Comparison of ENCODE assay signal across 3 cellular contexts in genomic region chr10:118900617-118901016, GRCh38.
TF ChIP-seq lines count a peak whose summit lies in the region.

No MANE protein-coding gene starts in this region.

TF ChIP-seq in HEK293, 187 proteins besides CTCF, POLR2A, EP300 and RAD21 (continued from another document):
- TF ChIP-seq, protein P1, sequence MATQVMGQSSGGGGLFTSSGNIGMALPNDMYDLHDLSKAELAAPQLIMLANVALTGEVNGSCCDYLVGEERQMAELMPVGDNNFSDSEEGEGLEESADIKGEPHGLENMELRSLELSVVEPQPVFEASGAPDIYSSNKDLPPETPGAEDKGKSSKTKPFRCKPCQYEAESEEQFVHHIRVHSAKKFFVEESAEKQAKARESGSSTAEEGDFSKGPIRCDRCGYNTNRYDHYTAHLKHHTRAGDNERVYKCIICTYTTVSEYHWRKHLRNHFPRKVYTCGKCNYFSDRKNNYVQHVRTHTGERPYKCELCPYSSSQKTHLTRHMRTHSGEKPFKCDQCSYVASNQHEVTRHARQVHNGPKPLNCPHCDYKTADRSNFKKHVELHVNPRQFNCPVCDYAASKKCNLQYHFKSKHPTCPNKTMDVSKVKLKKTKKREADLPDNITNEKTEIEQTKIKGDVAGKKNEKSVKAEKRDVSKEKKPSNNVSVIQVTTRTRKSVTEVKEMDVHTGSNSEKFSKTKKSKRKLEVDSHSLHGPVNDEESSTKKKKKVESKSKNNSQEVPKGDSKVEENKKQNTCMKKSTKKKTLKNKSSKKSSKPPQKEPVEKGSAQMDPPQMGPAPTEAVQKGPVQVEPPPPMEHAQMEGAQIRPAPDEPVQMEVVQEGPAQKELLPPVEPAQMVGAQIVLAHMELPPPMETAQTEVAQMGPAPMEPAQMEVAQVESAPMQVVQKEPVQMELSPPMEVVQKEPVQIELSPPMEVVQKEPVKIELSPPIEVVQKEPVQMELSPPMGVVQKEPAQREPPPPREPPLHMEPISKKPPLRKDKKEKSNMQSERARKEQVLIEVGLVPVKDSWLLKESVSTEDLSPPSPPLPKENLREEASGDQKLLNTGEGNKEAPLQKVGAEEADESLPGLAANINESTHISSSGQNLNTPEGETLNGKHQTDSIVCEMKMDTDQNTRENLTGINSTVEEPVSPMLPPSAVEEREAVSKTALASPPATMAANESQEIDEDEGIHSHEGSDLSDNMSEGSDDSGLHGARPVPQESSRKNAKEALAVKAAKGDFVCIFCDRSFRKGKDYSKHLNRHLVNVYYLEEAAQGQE (tag by site-specific recombination; IDR thresholded peaks at IDR 0.05), result peak; percentile 68

TF ChIP-seq in H1, 55 proteins besides CTCF, POLR2A, EP300 and RAD21 (continued from another document):
- no peak for TF ChIP-seq SIX5 (IDR thresholded peaks at IDR 0.05; ENCODE audit: low read depth, low read length)
- no peak for TF ChIP-seq KDM5A (IDR thresholded peaks at IDR 0.05; ENCODE audit: low read length)
- TF ChIP-seq, protein P2, sequence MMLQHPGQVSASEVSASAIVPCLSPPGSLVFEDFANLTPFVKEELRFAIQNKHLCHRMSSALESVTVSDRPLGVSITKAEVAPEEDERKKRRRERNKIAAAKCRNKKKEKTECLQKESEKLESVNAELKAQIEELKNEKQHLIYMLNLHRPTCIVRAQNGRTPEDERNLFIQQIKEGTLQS (IDR thresholded peaks at IDR 0.05; ENCODE audit: insufficient read depth, low read depth, low read length), result no peak
- no peak for TF ChIP-seq NANOG (IDR thresholded peaks at IDR 0.05; ENCODE audit: insufficient read depth, low read depth, low read length, poor library complexity, severe bottlenecking)
- TF ChIP-seq, protein P3, sequence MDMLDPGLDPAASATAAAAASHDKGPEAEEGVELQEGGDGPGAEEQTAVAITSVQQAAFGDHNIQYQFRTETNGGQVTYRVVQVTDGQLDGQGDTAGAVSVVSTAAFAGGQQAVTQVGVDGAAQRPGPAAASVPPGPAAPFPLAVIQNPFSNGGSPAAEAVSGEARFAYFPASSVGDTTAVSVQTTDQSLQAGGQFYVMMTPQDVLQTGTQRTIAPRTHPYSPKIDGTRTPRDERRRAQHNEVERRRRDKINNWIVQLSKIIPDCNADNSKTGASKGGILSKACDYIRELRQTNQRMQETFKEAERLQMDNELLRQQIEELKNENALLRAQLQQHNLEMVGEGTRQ (IDR thresholded peaks at IDR 0.05; ENCODE audit: low read length), result no peak

TF ChIP-seq in neural cell, 6 proteins besides CTCF, POLR2A, EP300 and RAD21 (continued from another document):
- TF ChIP-seq, protein P1 (IDR thresholded peaks at IDR 0.05; ENCODE audit: borderline replicate concordance), result no peak
- TF ChIP-seq EZH2 (IDR thresholded peaks at IDR 0.05; ENCODE audit: borderline replicate concordance, insufficient read depth, low read length, poor library complexity, severe bottlenecking) (no peak), SMC3 (conservative IDR thresholded peaks at IDR 0.05; ENCODE audit: poor library complexity) (no peak), TAF1 (IDR thresholded peaks at IDR 0.05; ENCODE audit: low read depth) (no peak), MXI1 (conservative IDR thresholded peaks at IDR 0.05; ENCODE audit: poor library complexity, severe bottlenecking) (no peak)
TF ChIP-seq in neural cell: peak in this region for 0.
